Comparison of ENCODE assay signal across 8 cellular contexts in the genomic region with DNA sequence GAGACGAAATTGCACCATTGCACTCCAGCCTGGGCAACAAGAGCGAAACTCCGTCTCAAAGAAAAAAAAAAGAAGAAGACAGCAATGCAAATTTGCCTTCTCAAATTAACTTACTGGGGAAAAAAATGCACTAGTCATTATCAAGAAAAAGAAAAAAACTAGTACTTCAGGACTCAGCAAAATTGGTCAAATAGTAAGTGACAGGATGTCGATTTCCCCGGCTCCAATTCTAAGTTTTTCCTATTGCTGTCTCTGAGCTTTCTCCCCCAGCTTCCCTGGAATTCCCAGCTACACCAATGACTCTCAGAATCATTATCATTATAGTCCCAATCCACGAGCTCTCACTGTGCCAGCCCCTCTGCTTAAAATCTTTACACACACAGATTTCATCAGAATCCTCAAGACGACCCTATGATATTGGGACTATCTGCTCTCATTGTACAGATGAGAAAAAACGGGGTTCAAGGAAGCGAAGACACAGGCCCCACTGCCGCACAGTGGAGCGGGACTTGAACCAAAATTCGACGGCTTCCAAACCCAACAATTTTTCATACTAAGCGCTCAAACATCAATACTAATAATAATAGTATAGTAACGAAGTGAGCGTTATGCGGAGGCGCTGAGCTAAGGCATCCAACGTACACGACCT. TPM values are rescaled to one million over a fixed set of nuclear protein-coding genes. Genes with fewer than 3 reads are reported as not detected.
DNase-seq lines count a peak whose midpoint lies in the region; ATAC-seq and TF ChIP-seq lines count a peak whose summit lies in the region.

No MANE protein-coding gene starts in this region.

- H3K4me2 ChIP-seq in BLaER1 treated with 17β-estradiol and CSF1 and Interleukin-3, amounts not matched to agents 10 nM and 100 nM: peak overlapping the region; percentile 80 to 94 (median 89)
- peak overlapping the region; percentile 84 for H3K4me2 ChIP-seq in Karpas-422 (ENCODE audit: low read depth, low read length, poor library complexity, severe bottlenecking)

- H3K79me2 ChIP-seq in Karpas-422 (ENCODE audit: low read length): peaks cover 44% of the 10 kb centered on the region

- ATAC-seq in natural killer cell (no peak), GM19395 (IDR thresholded peaks at IDR 0.05; ENCODE audit: unreplicated experiment) (no peak)

- peaks cover 27 to 38% of the 10 kb centered on the region in 2 donors for H3K4me1 Mint-ChIP-seq in natural killer cell

- H2AFZ ChIP-seq in Karpas-422 (ENCODE audit: low read length): peak overlapping the region; percentile 47

- TF ChIP-seq CTCF in colonic mucosa (IDR thresholded peaks at IDR 0.05) (no peak), natural killer cell (IDR thresholded peaks at IDR 0.05) (no peak)

- H3K27ac Mint-ChIP-seq in natural killer cell: peak overlapping the region; percentile 79 to 87

- peaks cover 0 to 11% (median 5%) of the 10 kb centered on the region in 11 experiments; a peak in 5 of 22 replicates for H3K36me3 ChIP-seq in BLaER1 treated with 17β-estradiol and CSF1 and Interleukin-3, amounts not matched to agents 10 nM and 100 nM
- H3K36me3 ChIP-seq in Karpas-422 (ENCODE audit: insufficient read depth, low read length) (no peaks in the 10 kb centered on the region; the same call in 1 of the 2 replicates), colonic mucosa (no peaks in the 10 kb centered on the region)

- peak overlapping the region; percentile 65 to 84 (median 76); a peak in 21 of 22 replicates for H3K27ac ChIP-seq in BLaER1 treated with 17β-estradiol and CSF1 and Interleukin-3, amounts not matched to agents 10 nM and 100 nM
- peak overlapping the region; percentile 75 for H3K27ac ChIP-seq in Karpas-422 (ENCODE audit: low read length)
- H3K27ac ChIP-seq in colonic mucosa: no peak overlapping the region

- H3K9ac ChIP-seq in BLaER1 treated with 17β-estradiol and CSF1 and Interleukin-3, amounts not matched to agents 10 nM and 100 nM: peak overlapping the region; percentile 77 to 90 (median 86)
- H3K9ac ChIP-seq in Karpas-422 (ENCODE audit: low read length): peak overlapping the region; percentile 77
- H3K9ac ChIP-seq in colonic mucosa (ENCODE audit: low read depth in 2 of 2, low read length in 2 of 2): peak overlapping the region; percentile 70 to 73

- no peaks in the 10 kb centered on the region for H3K9me2 ChIP-seq in Karpas-422 (replicated peaks; ENCODE audit: insufficient read depth, low read length)

- H3K9me3 ChIP-seq in BLaER1 treated with 17β-estradiol and CSF1 and Interleukin-3, amounts not matched to agents 10 nM and 100 nM (replicated peaks in 1 of 11): no peaks in the 10 kb centered on the region
- no peaks in the 10 kb centered on the region for H3K9me3 ChIP-seq in Karpas-422 (ENCODE audit: low read length)
- H3K9me3 ChIP-seq in colonic mucosa: no peaks in the 10 kb centered on the region

- H3K4me3 ChIP-seq in BLaER1 treated with 17β-estradiol and CSF1 and Interleukin-3, amounts not matched to agents 10 nM and 100 nM: peak overlapping the region; percentile 73 to 84 (median 78)
- H3K4me3 ChIP-seq in Karpas-422 (ENCODE audit: low read length) (peak overlapping the region; percentile 79), colonic mucosa (peak overlapping the region; percentile 69)

- H3K4me1 ChIP-seq in BLaER1 treated with 17β-estradiol and CSF1 and Interleukin-3, amounts not matched to agents 10 nM and 100 nM: peaks cover 19 to 55% (median 24%) of the 10 kb centered on the region in 10 experiments
- H3K4me1 ChIP-seq in Karpas-422 (ENCODE audit: low read length) (peaks cover 16% of the 10 kb centered on the region), colonic mucosa (peaks cover 3% of the 10 kb centered on the region)

- peak; percentile 70 for DNase-seq in Karpas-422
- no peak for DNase-seq in colonic mucosa
- DNase-seq in natural killer cell: no peak
- DNase-seq in iPS-NIHi7 (ENCODE audit: extremely low spot score): no peak
- no peak for DNase-seq in NCI-H1694 (lab: John Stamatoyannopoulos, UW)
- no peak for DNase-seq in HUDEP-2 (lab: John Stamatoyannopoulos, UW; ENCODE audit: unreplicated experiment in 76 of 76)

- H3K4me3 Mint-ChIP-seq in natural killer cell: peak overlapping the region; percentile 89

- intact Hi-C loops in colonic mucosa (cut with DNase I): no loop called here
- intact Hi-C loops in natural killer cell (cut with micrococcal nuclease): loop anchor here (1.0 to 5.0 kb wide), 3 partner anchors 65 to 120 kb away; a partner anchor contains a TSS

- H3K27me3 Mint-ChIP-seq in natural killer cell (ENCODE audit: low read depth in 2 of 2): no peaks in the 10 kb centered on the region

- H3K36me3 Mint-ChIP-seq in natural killer cell: no peaks in the 10 kb centered on the region

- no peaks in the 10 kb centered on the region for H3K9me3 Mint-ChIP-seq in natural killer cell

- H3K27me3 ChIP-seq in BLaER1 treated with 17β-estradiol and CSF1 and Interleukin-3, amounts not matched to agents 10 nM and 100 nM: no peaks in the 10 kb centered on the region
- no peaks in the 10 kb centered on the region for H3K27me3 ChIP-seq in Karpas-422 (ENCODE audit: low read length)
- no peaks in the 10 kb centered on the region for H3K27me3 ChIP-seq in colonic mucosa

- peaks cover 0 to 22% (median 5%) of the 10 kb centered on the region in 11 experiments; a peak in 10 of 22 replicates for H4K20me1 ChIP-seq in BLaER1 treated with 17β-estradiol and CSF1 and Interleukin-3, amounts not matched to agents 10 nM and 100 nM
- H4K20me1 ChIP-seq in Karpas-422 (ENCODE audit: insufficient read depth, low read depth, low read length): no peaks in the 10 kb centered on the region

RNA-seq across cellular contexts. Expression of a gene that starts 0.6 kb away (rescaled TPM):
- 11.7 and 14.5 TPM in 2 replicates for total RNA-seq in Karpas-422 (2014; rRNA removed; shearing (Covaris generic); ENCODE audit: low replicate concordance)
- 10 to 100 TPM in 1 of 2 donors, 1 to 10 TPM in 1; 9.2 to 14.9 TPM for total RNA-seq in colonic mucosa
- total RNA-seq in natural killer cell: 10 to 100 TPM; 15.2 to 20.2 (median 16.1) TPM

RNA-seq across cellular contexts. Expression of a gene that starts 0.9 kb away (rescaled TPM):
- 83.2 and 90.2 TPM in 2 replicates for total RNA-seq in Karpas-422 (2014; rRNA removed; shearing (Covaris generic); ENCODE audit: low replicate concordance)
- total RNA-seq in colonic mucosa (100 to 1,000 TPM in 1 of 2 donors, 10 to 100 TPM in 1; 82.3 to 138 TPM), natural killer cell (100 to 1,000 TPM; 107 to 140 (median 109) TPM)

RNA-seq across cellular contexts. Expression of a gene that starts 42.4 kb away (rescaled TPM):
- total RNA-seq in Karpas-422 (2014; rRNA removed; shearing (Covaris generic); ENCODE audit: low replicate concordance): not detected in 2 replicates
- total RNA-seq in colonic mucosa (not detected), natural killer cell (under 1 TPM in 2 of 3 donors, not detected in 1; 0.14 to 0.29 TPM)
